ENCODE assay signal across 3 cellular contexts in the genomic region with DNA sequence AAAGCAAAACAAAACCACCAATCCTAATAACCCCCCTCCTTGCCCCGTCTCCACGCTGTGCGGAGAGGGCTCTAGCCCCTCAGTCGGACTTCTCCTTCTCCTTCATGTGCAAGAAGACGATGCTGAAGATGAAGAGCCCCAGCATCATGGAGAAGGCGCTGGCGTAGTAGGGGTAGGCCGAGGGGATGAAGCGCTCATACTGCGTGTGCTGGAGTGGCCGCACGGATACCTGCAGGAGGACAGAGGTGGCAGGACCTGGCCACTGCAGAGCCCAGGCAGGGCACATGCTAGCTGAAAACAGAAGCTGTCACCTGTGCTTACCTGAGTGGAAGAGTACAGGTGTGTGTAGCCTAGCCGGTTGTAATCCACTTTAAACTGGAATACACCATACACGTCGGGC.
TF ChIP-seq lines count a peak whose summit lies in the region.

No MANE protein-coding gene starts in this region.

TF ChIP-seq in HCT116, 20 proteins besides CTCF, POLR2A, EP300 and RAD21 (continues in another document):
- TF ChIP-seq, protein P1, sequence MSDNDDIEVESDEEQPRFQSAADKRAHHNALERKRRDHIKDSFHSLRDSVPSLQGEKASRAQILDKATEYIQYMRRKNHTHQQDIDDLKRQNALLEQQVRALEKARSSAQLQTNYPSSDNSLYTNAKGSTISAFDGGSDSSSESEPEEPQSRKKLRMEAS (IDR thresholded peaks at IDR 0.05) = no peak
- no peak for TF ChIP-seq SRF (IDR thresholded peaks at IDR 0.05; ENCODE audit: low read depth)
- TF ChIP-seq ZFX (IDR thresholded peaks at IDR 0.05) = no peak
- no peak for TF ChIP-seq TCF7L2 (IDR thresholded peaks at IDR 0.05; ENCODE audit: borderline replicate concordance, extremely low read depth, insufficient read depth, insufficient read length)
- TF ChIP-seq, protein P2, sequence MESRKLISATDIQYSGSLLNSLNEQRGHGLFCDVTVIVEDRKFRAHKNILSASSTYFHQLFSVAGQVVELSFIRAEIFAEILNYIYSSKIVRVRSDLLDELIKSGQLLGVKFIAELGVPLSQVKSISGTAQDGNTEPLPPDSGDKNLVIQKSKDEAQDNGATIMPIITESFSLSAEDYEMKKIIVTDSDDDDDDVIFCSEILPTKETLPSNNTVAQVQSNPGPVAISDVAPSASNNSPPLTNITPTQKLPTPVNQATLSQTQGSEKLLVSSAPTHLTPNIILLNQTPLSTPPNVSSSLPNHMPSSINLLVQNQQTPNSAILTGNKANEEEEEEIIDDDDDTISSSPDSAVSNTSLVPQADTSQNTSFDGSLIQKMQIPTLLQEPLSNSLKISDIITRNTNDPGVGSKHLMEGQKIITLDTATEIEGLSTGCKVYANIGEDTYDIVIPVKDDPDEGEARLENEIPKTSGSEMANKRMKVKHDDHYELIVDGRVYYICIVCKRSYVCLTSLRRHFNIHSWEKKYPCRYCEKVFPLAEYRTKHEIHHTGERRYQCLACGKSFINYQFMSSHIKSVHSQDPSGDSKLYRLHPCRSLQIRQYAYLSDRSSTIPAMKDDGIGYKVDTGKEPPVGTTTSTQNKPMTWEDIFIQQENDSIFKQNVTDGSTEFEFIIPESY (IDR thresholded peaks at IDR 0.05; ENCODE audit: extremely low read depth, insufficient replicate concordance, low read length) = no peak
- no peak for TF ChIP-seq CBX3 (IDR thresholded peaks at IDR 0.05; ENCODE audit: low read depth)
- TF ChIP-seq, protein P3, sequence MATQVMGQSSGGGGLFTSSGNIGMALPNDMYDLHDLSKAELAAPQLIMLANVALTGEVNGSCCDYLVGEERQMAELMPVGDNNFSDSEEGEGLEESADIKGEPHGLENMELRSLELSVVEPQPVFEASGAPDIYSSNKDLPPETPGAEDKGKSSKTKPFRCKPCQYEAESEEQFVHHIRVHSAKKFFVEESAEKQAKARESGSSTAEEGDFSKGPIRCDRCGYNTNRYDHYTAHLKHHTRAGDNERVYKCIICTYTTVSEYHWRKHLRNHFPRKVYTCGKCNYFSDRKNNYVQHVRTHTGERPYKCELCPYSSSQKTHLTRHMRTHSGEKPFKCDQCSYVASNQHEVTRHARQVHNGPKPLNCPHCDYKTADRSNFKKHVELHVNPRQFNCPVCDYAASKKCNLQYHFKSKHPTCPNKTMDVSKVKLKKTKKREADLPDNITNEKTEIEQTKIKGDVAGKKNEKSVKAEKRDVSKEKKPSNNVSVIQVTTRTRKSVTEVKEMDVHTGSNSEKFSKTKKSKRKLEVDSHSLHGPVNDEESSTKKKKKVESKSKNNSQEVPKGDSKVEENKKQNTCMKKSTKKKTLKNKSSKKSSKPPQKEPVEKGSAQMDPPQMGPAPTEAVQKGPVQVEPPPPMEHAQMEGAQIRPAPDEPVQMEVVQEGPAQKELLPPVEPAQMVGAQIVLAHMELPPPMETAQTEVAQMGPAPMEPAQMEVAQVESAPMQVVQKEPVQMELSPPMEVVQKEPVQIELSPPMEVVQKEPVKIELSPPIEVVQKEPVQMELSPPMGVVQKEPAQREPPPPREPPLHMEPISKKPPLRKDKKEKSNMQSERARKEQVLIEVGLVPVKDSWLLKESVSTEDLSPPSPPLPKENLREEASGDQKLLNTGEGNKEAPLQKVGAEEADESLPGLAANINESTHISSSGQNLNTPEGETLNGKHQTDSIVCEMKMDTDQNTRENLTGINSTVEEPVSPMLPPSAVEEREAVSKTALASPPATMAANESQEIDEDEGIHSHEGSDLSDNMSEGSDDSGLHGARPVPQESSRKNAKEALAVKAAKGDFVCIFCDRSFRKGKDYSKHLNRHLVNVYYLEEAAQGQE (IDR thresholded peaks at IDR 0.05; ENCODE audit: low read depth) = no peak
- TF ChIP-seq POLR2AphosphoS5 (IDR thresholded peaks at IDR 0.05; ENCODE audit: low read depth, low read length) = no peak
- no peak for TF ChIP-seq FOSL1 (IDR thresholded peaks at IDR 0.05; ENCODE audit: low read depth)
- no peak for TF ChIP-seq EGR1 (IDR thresholded peaks at IDR 0.05; ENCODE audit: low read depth)
- no peak for TF ChIP-seq ELF1 (IDR thresholded peaks at IDR 0.05; ENCODE audit: borderline replicate concordance, low read depth)
- no peak for TF ChIP-seq EZH2phosphoT487 (IDR thresholded peaks at IDR 0.05; ENCODE audit: borderline replicate concordance)
- no peak for TF ChIP-seq JUND (IDR thresholded peaks at IDR 0.05)
- TF ChIP-seq SIN3A (IDR thresholded peaks at IDR 0.05; ENCODE audit: low read depth) = no peak
- TF ChIP-seq ZNF274 (IDR thresholded peaks at IDR 0.05; ENCODE audit: low read depth, low read length) = no peak
- no peak for TF ChIP-seq CEBPB (IDR thresholded peaks at IDR 0.05; ENCODE audit: low read depth)

TF ChIP-seq in HepG2, 621 proteins besides CTCF, POLR2A, EP300 and RAD21 (continues in another document):
- TF ChIP-seq RAD51 (IDR thresholded peaks at IDR 0.05; ENCODE audit: borderline replicate concordance) = no peak
- no peak for TF ChIP-seq TOE1 (CRISPR knock-in tag; IDR thresholded peaks at IDR 0.05)
- no peak for TF ChIP-seq ZNF83 (CRISPR knock-in tag; IDR thresholded peaks at IDR 0.05; ENCODE audit: borderline replicate concordance)
- TF ChIP-seq NFIC (IDR thresholded peaks at IDR 0.05; ENCODE audit: low read length) = no peak
- TF ChIP-seq HDAC2 (CRISPR knock-in tag; IDR thresholded peaks at IDR 0.05) = no peak
- TF ChIP-seq HMG20A (CRISPR knock-in tag; IDR thresholded peaks at IDR 0.05; ENCODE audit: borderline replicate concordance) = no peak
- TF ChIP-seq ZNF776 (CRISPR knock-in tag; IDR thresholded peaks at IDR 0.05) = no peak
- TF ChIP-seq ZNF563 (CRISPR knock-in tag; IDR thresholded peaks at IDR 0.05) = no peak
- TF ChIP-seq ZNF543 (CRISPR knock-in tag; IDR thresholded peaks at IDR 0.05) = no peak
- no peak for TF ChIP-seq ZFP41 (CRISPR knock-in tag; IDR thresholded peaks at IDR 0.05; ENCODE audit: borderline replicate concordance)
- TF ChIP-seq, protein P4, sequence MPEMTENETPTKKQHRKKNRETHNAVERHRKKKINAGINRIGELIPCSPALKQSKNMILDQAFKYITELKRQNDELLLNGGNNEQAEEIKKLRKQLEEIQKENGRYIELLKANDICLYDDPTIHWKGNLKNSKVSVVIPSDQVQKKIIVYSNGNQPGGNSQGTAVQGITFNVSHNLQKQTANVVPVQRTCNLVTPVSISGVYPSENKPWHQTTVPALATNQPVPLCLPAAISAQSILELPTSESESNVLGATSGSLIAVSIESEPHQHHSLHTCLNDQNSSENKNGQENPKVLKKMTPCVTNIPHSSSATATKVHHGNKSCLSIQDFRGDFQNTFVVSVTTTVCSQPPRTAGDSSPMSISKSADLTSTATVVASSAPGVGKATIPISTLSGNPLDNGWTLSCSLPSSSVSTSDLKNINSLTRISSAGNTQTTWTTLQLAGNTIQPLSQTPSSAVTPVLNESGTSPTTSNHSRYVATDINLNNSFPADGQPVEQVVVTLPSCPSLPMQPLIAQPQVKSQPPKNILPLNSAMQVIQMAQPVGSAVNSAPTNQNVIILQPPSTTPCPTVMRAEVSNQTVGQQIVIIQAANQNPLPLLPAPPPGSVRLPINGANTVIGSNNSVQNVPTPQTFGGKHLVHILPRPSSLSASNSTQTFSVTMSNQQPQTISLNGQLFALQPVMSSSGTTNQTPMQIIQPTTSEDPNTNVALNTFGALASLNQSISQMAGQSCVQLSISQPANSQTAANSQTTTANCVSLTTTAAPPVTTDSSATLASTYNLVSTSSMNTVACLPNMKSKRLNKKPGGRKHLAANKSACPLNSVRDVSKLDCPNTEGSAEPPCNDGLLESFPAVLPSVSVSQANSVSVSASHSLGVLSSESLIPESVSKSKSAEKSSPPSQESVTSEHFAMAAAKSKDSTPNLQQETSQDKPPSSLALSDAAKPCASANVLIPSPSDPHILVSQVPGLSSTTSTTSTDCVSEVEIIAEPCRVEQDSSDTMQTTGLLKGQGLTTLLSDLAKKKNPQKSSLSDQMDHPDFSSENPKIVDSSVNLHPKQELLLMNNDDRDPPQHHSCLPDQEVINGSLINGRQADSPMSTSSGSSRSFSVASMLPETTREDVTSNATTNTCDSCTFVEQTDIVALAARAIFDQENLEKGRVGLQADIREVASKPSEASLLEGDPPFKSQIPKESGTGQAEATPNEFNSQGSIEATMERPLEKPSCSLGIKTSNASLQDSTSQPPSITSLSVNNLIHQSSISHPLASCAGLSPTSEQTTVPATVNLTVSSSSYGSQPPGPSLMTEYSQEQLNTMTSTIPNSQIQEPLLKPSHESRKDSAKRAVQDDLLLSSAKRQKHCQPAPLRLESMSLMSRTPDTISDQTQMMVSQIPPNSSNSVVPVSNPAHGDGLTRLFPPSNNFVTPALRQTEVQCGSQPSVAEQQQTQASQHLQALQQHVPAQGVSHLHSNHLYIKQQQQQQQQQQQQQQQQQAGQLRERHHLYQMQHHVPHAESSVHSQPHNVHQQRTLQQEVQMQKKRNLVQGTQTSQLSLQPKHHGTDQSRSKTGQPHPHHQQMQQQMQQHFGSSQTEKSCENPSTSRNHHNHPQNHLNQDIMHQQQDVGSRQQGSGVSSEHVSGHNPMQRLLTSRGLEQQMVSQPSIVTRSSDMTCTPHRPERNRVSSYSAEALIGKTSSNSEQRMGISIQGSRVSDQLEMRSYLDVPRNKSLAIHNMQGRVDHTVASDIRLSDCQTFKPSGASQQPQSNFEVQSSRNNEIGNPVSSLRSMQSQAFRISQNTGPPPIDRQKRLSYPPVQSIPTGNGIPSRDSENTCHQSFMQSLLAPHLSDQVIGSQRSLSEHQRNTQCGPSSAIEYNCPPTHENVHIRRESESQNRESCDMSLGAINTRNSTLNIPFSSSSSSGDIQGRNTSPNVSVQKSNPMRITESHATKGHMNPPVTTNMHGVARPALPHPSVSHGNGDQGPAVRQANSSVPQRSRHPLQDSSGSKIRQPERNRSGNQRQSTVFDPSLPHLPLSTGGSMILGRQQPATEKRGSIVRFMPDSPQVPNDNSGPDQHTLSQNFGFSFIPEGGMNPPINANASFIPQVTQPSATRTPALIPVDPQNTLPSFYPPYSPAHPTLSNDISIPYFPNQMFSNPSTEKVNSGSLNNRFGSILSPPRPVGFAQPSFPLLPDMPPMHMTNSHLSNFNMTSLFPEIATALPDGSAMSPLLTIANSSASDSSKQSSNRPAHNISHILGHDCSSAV (CRISPR knock-in tag; IDR thresholded peaks at IDR 0.05; ENCODE audit: borderline replicate concordance) = no peak
- no peak for TF ChIP-seq MEF2D (CRISPR knock-in tag; IDR thresholded peaks at IDR 0.05)

TF ChIP-seq in GM12891, 5 proteins besides CTCF, POLR2A, EP300 and RAD21:
- TF ChIP-seq SPI1 (IDR thresholded peaks at IDR 0.05; ENCODE audit: low read depth, low read length) (no peak), TAF1 (IDR thresholded peaks at IDR 0.05; ENCODE audit: low read depth, low read length) (no peak), POLR2AphosphoS5 (IDR thresholded peaks at IDR 0.05; ENCODE audit: low read depth, low read length) (no peak), PAX5 (IDR thresholded peaks at IDR 0.05; ENCODE audit: insufficient read depth, low read length, severe bottlenecking) (no peak), POU2F2 (IDR thresholded peaks at IDR 0.05; ENCODE audit: low read depth, low read length) (no peak)
